25 cellular contexts compared by ENCODE assay signal in the genomic region with DNA sequence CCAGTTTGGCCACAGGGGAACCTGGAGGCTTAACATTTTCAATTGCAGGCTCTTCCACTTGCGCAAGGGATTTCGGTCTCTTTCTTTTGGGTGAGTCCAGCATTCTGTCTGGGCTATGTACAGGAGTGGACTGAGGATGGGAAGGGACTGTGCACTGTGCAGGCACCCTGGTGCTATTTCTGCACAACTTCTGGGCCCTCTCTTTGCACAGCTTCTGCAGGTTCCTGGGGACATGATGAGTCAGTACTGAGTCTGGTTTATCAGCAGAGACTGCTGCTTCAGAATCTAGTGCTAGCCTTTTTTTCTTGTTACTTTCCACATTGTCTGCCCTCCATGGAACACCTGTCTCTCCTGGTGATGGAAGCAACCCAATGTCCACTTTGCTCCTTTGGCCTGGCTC.
DNase-seq lines count a peak whose midpoint lies in the region; ATAC-seq and TF ChIP-seq lines count a peak whose summit lies in the region.
"Had no signal": no experiment of that assay in that cellular context is flagged by ENCODE, and none has a peak within 500 bp of the region (broad histone marks: within the 10 kb centered on the region; RNA-seq: fewer than 3 reads in every experiment).

No MANE protein-coding gene starts in this region.

- peak overlapping the region; percentile 56 for H3K27ac Mint-ChIP-seq in activated naive CD4-positive, alpha-beta T cell treated with anti-CD3 and anti-CD28 coated beads, Interleukin-2, amount 50 U/mL, for 24 hours
- peak overlapping the region; percentile 83 to 90 for H3K27ac Mint-ChIP-seq in effector memory CD8-positive, alpha-beta T cell
- H3K27ac Mint-ChIP-seq: HFFc6 had no signal

- H3K9me3 Mint-ChIP-seq in activated naive CD4-positive, alpha-beta T cell treated with anti-CD3 and anti-CD28 coated beads, Interleukin-2, amount 50 U/mL, for 24 hours = peaks cover 4% of the 10 kb centered on the region
- H3K9me3 Mint-ChIP-seq in effector memory CD8-positive, alpha-beta T cell = peaks cover 4 to 8% of the 10 kb centered on the region in 2 donors
- H3K9me3 Mint-ChIP-seq: HFFc6 had no signal

- no peak overlapping the region for H3K4me2 ChIP-seq in PC-3 (ENCODE audit: low read length)
- H3K4me2 ChIP-seq: KMS-11 had no signal

- intact Hi-C loops in PC-3 (cut with micrococcal nuclease) = no loop called here
- intact Hi-C loops in upper lobe of right lung (cut with DNase I) = no loop called here
- intact Hi-C loops in transverse colon (cut with DNase I; ENCODE audit: low total_unique reads) = no loop called here

- H3K27me3 ChIP-seq in PC-3 (ENCODE audit: low read length) (no peaks in the 10 kb centered on the region), upper lobe of right lung (no peaks in the 10 kb centered on the region), transverse colon (no peaks in the 10 kb centered on the region)
- H3K27me3 ChIP-seq: esophagus squamous epithelium, vagina had no signal

- in situ Hi-C loops in ACHN (cut with HindIII; ENCODE audit: low pct_ligation_motif_present, low pct_unique_long_range_greater_than_20kb, low sequenced_read_pairs) = no loop called here
- in situ Hi-C loops in transverse colon (cut with MboI; ENCODE audit: low pct_ligation_motif_present in 1 of 4, low pct_unique_long_range_greater_than_20kb in 1 of 4, low sequenced_read_pairs in 3 of 4) = no loop called here

- H3K4me1 ChIP-seq in PC-3 (ENCODE audit: insufficient read depth, low read length) (peaks cover 4% of the 10 kb centered on the region; the same call in 1 of the 2 replicates), upper lobe of right lung (no peaks in the 10 kb centered on the region), transverse colon (no peaks in the 10 kb centered on the region)
- H3K4me1 ChIP-seq: esophagus squamous epithelium, vagina had no signal

- DNase-seq in activated naive CD4-positive, alpha-beta T cell (lab: John Stamatoyannopoulos, UW) = no peak
- no peak for DNase-seq in PC-3
- DNase-seq in effector memory CD8-positive, alpha-beta T cell = no peak
- no peak for DNase-seq in upper lobe of right lung
- no peak for DNase-seq in NCI-H510A (lab: John Stamatoyannopoulos, UW)
- DNase-seq in ACHN = no peak
- no peak for DNase-seq in transverse colon
- DNase-seq: activated CD8-positive, alpha-beta memory T cell treated with anti-CD3 and anti-CD28 coated beads for 24 hours; activated effector memory CD4-positive, alpha-beta T cell treated with anti-CD3 and anti-CD28 coated beads, Interleukin-2, amount 50 U/mL, for 16 hours; central memory CD4-positive, alpha-beta T cell; DMS79; effector CD4-positive, alpha-beta T cell; esophagus squamous epithelium; HFFc6; left cardiac atrium; NCI-H1417; NCI-H748 treated with DMSO at 0.1 percent for 48 hours; stimulated activated CD4-positive, alpha-beta T cell treated with anti-CD3 and anti-CD28 coated beads, Interleukin-2, amount 100 ng/mL, for 48 hours; substantia nigra had no signal

- WGBS in transverse colon (ENCODE audit: low coverage in 1 of 2), 2 donors = 85% methylated on average over 2 of the region's 2 CpGs; no CpG with 5 or more reads in 1 of the 2 donors

- H3K36me3 ChIP-seq in PC-3 (ENCODE audit: low read depth, low read length) (no peaks in the 10 kb centered on the region), upper lobe of right lung (peaks cover 13% of the 10 kb centered on the region), transverse colon (no peaks in the 10 kb centered on the region)

- no peak overlapping the region for H2AFZ ChIP-seq in PC-3 (ENCODE audit: low read length)

- no peak for TF ChIP-seq EP300 in transverse colon (IDR thresholded peaks at IDR 0.05; ENCODE audit: low read depth)

- H3K9me2 ChIP-seq in PC-3 (replicated peaks; ENCODE audit: low read length) = no peaks in the 10 kb centered on the region

- no peaks in the 10 kb centered on the region for H3K27me3 Mint-ChIP-seq in activated naive CD4-positive, alpha-beta T cell treated with anti-CD3 and anti-CD28 coated beads, Interleukin-2, amount 50 U/mL, for 24 hours
- H3K27me3 Mint-ChIP-seq in effector memory CD8-positive, alpha-beta T cell = no peaks in the 10 kb centered on the region

- no peaks in the 10 kb centered on the region for H3F3A ChIP-seq in PC-3 (ENCODE audit: low read length, unreplicated experiment)

- H3K27ac ChIP-seq in PC-3 (ENCODE audit: low read length) (no peak overlapping the region), upper lobe of right lung (no peak overlapping the region), transverse colon (no peak overlapping the region)
- H3K27ac ChIP-seq: esophagus squamous epithelium, KMS-11, skin epidermis, vagina had no signal

- peaks cover 11% of the 10 kb centered on the region for H3K36me3 Mint-ChIP-seq in activated naive CD4-positive, alpha-beta T cell treated with anti-CD3 and anti-CD28 coated beads, Interleukin-2, amount 50 U/mL, for 24 hours
- H3K36me3 Mint-ChIP-seq in effector memory CD8-positive, alpha-beta T cell (ENCODE audit: insufficient read depth) = peaks cover 12% of the 10 kb centered on the region

- BruUV-seq in PC-3 (replicated peaks; lab: Mats Ljungman, UMichigan) = no TSS peak

- no peak for TF ChIP-seq POLR2A in transverse colon (IDR thresholded peaks at IDR 0.05)

- H3K4me3 Mint-ChIP-seq in activated naive CD4-positive, alpha-beta T cell treated with anti-CD3 and anti-CD28 coated beads, Interleukin-2, amount 50 U/mL, for 24 hours = no peak overlapping the region
- no peak overlapping the region for H3K4me3 Mint-ChIP-seq in effector memory CD8-positive, alpha-beta T cell
- H3K4me3 Mint-ChIP-seq: CD14-positive monocyte, HFFc6, neural crest cell had no signal

- peaks cover 37% of the 10 kb centered on the region for H3K4me1 Mint-ChIP-seq in activated naive CD4-positive, alpha-beta T cell treated with anti-CD3 and anti-CD28 coated beads, Interleukin-2, amount 50 U/mL, for 24 hours
- H3K4me1 Mint-ChIP-seq in effector memory CD8-positive, alpha-beta T cell (ENCODE audit: low read depth in 2 of 2) = peaks cover 19 to 40% of the 10 kb centered on the region in 2 donors
- H3K4me1 Mint-ChIP-seq: neural crest cell had no signal

- peak; percentile 27; the same call in 1 of the 2 replicates for ATAC-seq in PC-3
- no peak for ATAC-seq in effector memory CD8-positive, alpha-beta T cell (replicated peaks)
- peak; percentile 31 for ATAC-seq in upper lobe of right lung
- ATAC-seq: left cardiac atrium had no signal

- POLR2A ChIA-PET in PC-3 (lab: Charles Lee; ENCODE audit: unreplicated experiment) = no interaction called here

- CTCF ChIA-PET in PC-3 (lab: Charles Lee) = no interaction called here

- H3K79me2 ChIP-seq in PC-3 (ENCODE audit: low read length) = no peaks in the 10 kb centered on the region

- TF ChIP-seq CTCF in PC-3 (conservative IDR thresholded peaks at IDR 0.05; ENCODE audit: low read depth, low read length) = no peak
- TF ChIP-seq CTCF in upper lobe of right lung (IDR thresholded peaks at IDR 0.05) = no peak
- TF ChIP-seq CTCF in transverse colon (IDR thresholded peaks at IDR 0.05) = no peak

- H4K20me1 ChIP-seq in PC-3 (ENCODE audit: low read length) = no peaks in the 10 kb centered on the region

- H3K9me3 ChIP-seq in PC-3 (ENCODE audit: low read length) (no peaks in the 10 kb centered on the region), upper lobe of right lung (no peaks in the 10 kb centered on the region), transverse colon (no peaks in the 10 kb centered on the region)
- H3K9me3 ChIP-seq: vagina had no signal

- H3K9ac ChIP-seq in PC-3 (ENCODE audit: low read length) = no peak overlapping the region
- H3K9ac ChIP-seq: KMS-11 had no signal

- H3K4me3 ChIP-seq in PC-3 (ENCODE audit: low read length) (no peak overlapping the region), upper lobe of right lung (no peak overlapping the region), transverse colon (no peak overlapping the region)
- H3K4me3 ChIP-seq: esophagus squamous epithelium, skin epidermis, vagina had no signal
